8 cellular contexts compared by ENCODE assay signal in the genomic region with DNA sequence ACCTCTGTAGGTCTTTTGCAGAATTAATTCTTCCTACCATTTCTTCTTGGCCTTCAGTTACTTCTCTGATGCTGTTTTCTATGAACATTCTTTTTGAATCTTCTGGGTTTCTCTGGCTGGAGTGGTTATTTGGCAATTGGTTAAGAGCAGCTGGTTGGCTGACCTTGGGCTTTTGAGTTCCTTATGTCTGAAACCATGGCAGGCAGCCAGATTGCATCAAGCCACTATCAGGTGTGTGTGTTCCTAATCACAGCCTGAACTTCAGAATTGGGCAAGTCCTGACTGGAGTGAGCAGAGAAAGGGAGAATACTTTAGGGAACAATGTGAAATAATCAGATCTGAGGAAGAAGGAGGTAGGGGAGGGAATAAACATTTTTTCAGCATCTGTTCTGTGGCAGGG.
DNase-seq lines count a peak whose midpoint lies in the region; ATAC-seq and TF ChIP-seq lines count a peak whose summit lies in the region.

No MANE protein-coding gene starts in this region.

- peak; percentile 86 to 90 for DNase-seq in foreskin fibroblast
- DNase-seq in NOMO-1 treated with DMSO at 0.1 percent for 48 hours (lab: John Stamatoyannopoulos, UW; ENCODE audit: unreplicated experiment) = no peak
- no peak for DNase-seq in NCI-H187 treated with DMSO at 0.1 percent for 48 hours (lab: John Stamatoyannopoulos, UW)
- DNase-seq in GM23338 (ENCODE audit: low spot score) = no peak
- DNase-seq in NCI-H1694 treated with DMSO at 0.1 percent for 48 hours (lab: John Stamatoyannopoulos, UW) = no peak

- no peaks in the 10 kb centered on the region for H3K9me3 Mint-ChIP-seq in GM23338

- TF ChIP-seq CTCF in OCI-LY3 (IDR thresholded peaks at IDR 0.05; ENCODE audit: low read depth, low read length) (peak; percentile 36), foreskin fibroblast (IDR thresholded peaks at IDR 0.05; ENCODE audit: low read depth, low read length) (no peak), GM23338 (conservative IDR thresholded peaks at IDR 0.05; ENCODE audit: low read depth in 2 of 2) (no peak)

- H3K9me3 ChIP-seq in OCI-LY3 (ENCODE audit: insufficient read depth, low read length) = no peaks in the 10 kb centered on the region

- no peaks in the 10 kb centered on the region for H3K36me3 Mint-ChIP-seq in GM23338 (ENCODE audit: low read depth)

- H3K27me3 ChIP-seq in OCI-LY3 (ENCODE audit: low read depth, low read length) (no peaks in the 10 kb centered on the region), rectal smooth muscle tissue (ENCODE audit: control insufficient read depth, insufficient read depth, low read length) (no peaks in the 10 kb centered on the region), GM23338 (ENCODE audit: insufficient read depth) (no peaks in the 10 kb centered on the region)

- no peak overlapping the region for H2AFZ ChIP-seq in OCI-LY3 (ENCODE audit: low read depth, low read length)
- H2AFZ ChIP-seq in GM23338 = no peak overlapping the region

- H3F3A ChIP-seq in GM23338 (replicated peaks; ENCODE audit: low read depth) = no peaks in the 10 kb centered on the region

- H4K20me1 ChIP-seq in OCI-LY3 (ENCODE audit: insufficient read depth, low read length) = no peaks in the 10 kb centered on the region; the same call in 1 of the 2 replicates
- H4K20me1 ChIP-seq in GM23338 (replicated peaks; ENCODE audit: insufficient read depth) = no peaks in the 10 kb centered on the region

- peaks cover 6% of the 10 kb centered on the region for H3K27me3 Mint-ChIP-seq in GM23338 (ENCODE audit: insufficient read depth, low read depth, poor library complexity)

- no peaks in the 10 kb centered on the region; the same call in 2 of the 3 replicates for H3K4me1 Mint-ChIP-seq in GM23338

- no peaks in the 10 kb centered on the region for H3K9me2 ChIP-seq in GM23338 (ENCODE audit: insufficient read depth)

- no peak overlapping the region for H3K9ac ChIP-seq in OCI-LY3 (ENCODE audit: low read length)
- H3K9ac ChIP-seq in rectal smooth muscle tissue (ENCODE audit: low read length) = no peak overlapping the region

- H3K36me3 ChIP-seq in OCI-LY3 (replicated peaks; ENCODE audit: low read depth, low read length) = no peaks in the 10 kb centered on the region
- no peaks in the 10 kb centered on the region for H3K36me3 ChIP-seq in rectal smooth muscle tissue (ENCODE audit: control insufficient read depth, insufficient read depth, low read length)
- H3K36me3 ChIP-seq in GM23338 (ENCODE audit: insufficient read depth) = no peaks in the 10 kb centered on the region

- no peak overlapping the region; the same call in 1 of the 2 replicates for H3K27ac Mint-ChIP-seq in GM23338

- no peaks in the 10 kb centered on the region for H3K4me1 ChIP-seq in OCI-LY3 (ENCODE audit: low read length)
- peaks cover 35% of the 10 kb centered on the region for H3K4me1 ChIP-seq in rectal smooth muscle tissue (ENCODE audit: control insufficient read depth, insufficient read depth, low read length)
- no peaks in the 10 kb centered on the region for H3K4me1 ChIP-seq in GM23338 (ENCODE audit: insufficient read depth)

- no peak overlapping the region for H3K4me3 Mint-ChIP-seq in GM23338

- no peak overlapping the region for H3K27ac ChIP-seq in OCI-LY3 (ENCODE audit: low read length)
- peak overlapping the region; percentile 66 for H3K27ac ChIP-seq in rectal smooth muscle tissue (ENCODE audit: low read depth, low read length)
- H3K27ac ChIP-seq in GM23338 (ENCODE audit: low read depth) = no peak overlapping the region

- ATAC-seq in GM18867 (IDR thresholded peaks at IDR 0.05; ENCODE audit: unreplicated experiment) = peak; percentile 8
- ATAC-seq in GM23338 = no peak

- no peaks in the 10 kb centered on the region for H3K79me2 ChIP-seq in OCI-LY3 (ENCODE audit: low read length)
- H3K79me2 ChIP-seq in GM23338 (replicated peaks; ENCODE audit: insufficient read depth) = no peaks in the 10 kb centered on the region

- no peak overlapping the region for H3K4me2 ChIP-seq in OCI-LY3 (ENCODE audit: low read length)
- H3K4me2 ChIP-seq in GM23338 = no peak overlapping the region

- H3K4me3 ChIP-seq in OCI-LY3 (ENCODE audit: low read length) = no peak overlapping the region
- H3K4me3 ChIP-seq in foreskin fibroblast (ENCODE audit: low read depth in 1 of 2, low read length in 2 of 2) = no peak overlapping the region
- H3K4me3 ChIP-seq in rectal smooth muscle tissue (ENCODE audit: low read length) = no peak overlapping the region
- H3K4me3 ChIP-seq in GM23338 = no peak overlapping the region

TF ChIP-seq in GM23338, 12 proteins besides CTCF, POLR2A, EP300 and RAD21 (continues in another document):
- no peak for TF ChIP-seq REST (IDR thresholded peaks at IDR 0.05; ENCODE audit: unreplicated experiment)
- TF ChIP-seq ZNF462 (CRISPR knock-in tag; IDR thresholded peaks at IDR 0.05) = no peak

Comparison
In these comparisons a context has a peak if more than half of its experiments do, and no peak if none do; other contexts are left out.
1. DNase-seq: peak in foreskin fibroblast (2 of 2); none in NOMO-1 treated with DMSO at 0.1 percent for 48 hours (single experiment), NCI-H187 treated with DMSO at 0.1 percent for 48 hours (single experiment), GM23338 (single experiment) and NCI-H1694 treated with DMSO at 0.1 percent for 48 hours (single experiment).